ENCODE assay signal across 16 cellular contexts in genomic region chr9:86838883-86839497, GRCh38.
"Had no signal": no experiment of that assay in that cellular context is flagged by ENCODE, and none has a peak within 500 bp of the region (broad histone marks: within the 10 kb centered on the region; RNA-seq: fewer than 3 reads in every experiment).

No MANE protein-coding gene starts in this region.

- H3K36me3 Mint-ChIP-seq: activated naive CD4-positive, alpha-beta T cell treated with anti-CD3 and anti-CD28 coated beads, Interleukin-2, amount 10 ng/mL, durations not matched to agents 7 days and 5 days; mesothelial cell of epicardium had no signal

- H3K27me3 ChIP-seq: colonic mucosa, spleen, upper lobe of right lung had no signal

- H3K27ac Mint-ChIP-seq: activated naive CD4-positive, alpha-beta T cell treated with anti-CD3 and anti-CD28 coated beads, Interleukin-2, amount 10 ng/mL, durations not matched to agents 7 days and 5 days; activated T-helper 17 cell treated with anti-CD3 and anti-CD28 coated beads, Interleukin-2, amount 50 U/mL, for 72 hours; mesothelial cell of epicardium; stimulated activated naive CD8-positive, alpha-beta T cell treated with anti-CD3 and anti-CD28 coated beads, Interleukin-15, amount 100 ng/mL, for 72 hours had no signal

- H3K4me3 Mint-ChIP-seq: activated naive CD4-positive, alpha-beta T cell treated with anti-CD3 and anti-CD28 coated beads, Interleukin-2, amount 10 ng/mL, durations not matched to agents 7 days and 5 days; activated T-helper 17 cell treated with anti-CD3 and anti-CD28 coated beads, Interleukin-2, amount 50 U/mL, for 72 hours; mesothelial cell of epicardium; stimulated activated naive CD8-positive, alpha-beta T cell treated with anti-CD3 and anti-CD28 coated beads, Interleukin-15, amount 100 ng/mL, for 72 hours had no signal

- H3K27me3 Mint-ChIP-seq: activated naive CD4-positive, alpha-beta T cell treated with anti-CD3 and anti-CD28 coated beads, Interleukin-2, amount 10 ng/mL, durations not matched to agents 7 days and 5 days had no signal

- H3K9me3 ChIP-seq: colonic mucosa, spleen, upper lobe of right lung had no signal

- H3K36me3 ChIP-seq: colonic mucosa, spleen, upper lobe of right lung had no signal

- H3K9me3 Mint-ChIP-seq: activated naive CD4-positive, alpha-beta T cell treated with anti-CD3 and anti-CD28 coated beads, Interleukin-2, amount 10 ng/mL, durations not matched to agents 7 days and 5 days; activated T-helper 17 cell treated with anti-CD3 and anti-CD28 coated beads, Interleukin-2, amount 50 U/mL, for 72 hours; mesothelial cell of epicardium; stimulated activated naive CD8-positive, alpha-beta T cell treated with anti-CD3 and anti-CD28 coated beads, Interleukin-15, amount 100 ng/mL, for 72 hours had no signal

- H3K9ac ChIP-seq: parathyroid adenoma had no signal

- H3K4me1 Mint-ChIP-seq: activated naive CD4-positive, alpha-beta T cell treated with anti-CD3 and anti-CD28 coated beads, Interleukin-2, amount 10 ng/mL, durations not matched to agents 7 days and 5 days; activated T-helper 17 cell treated with anti-CD3 and anti-CD28 coated beads, Interleukin-2, amount 50 U/mL, for 72 hours; stimulated activated naive CD8-positive, alpha-beta T cell treated with anti-CD3 and anti-CD28 coated beads, Interleukin-15, amount 100 ng/mL, for 72 hours had no signal

- DNase-seq: activated CD4-positive, CD25-positive, alpha-beta regulatory T cell treated with anti-CD3 and anti-CD28 coated beads, Interleukin-2, amount 50 U/mL, for 72 hours; activated naive CD4-positive, alpha-beta T cell treated with anti-CD3 and anti-CD28 coated beads, Interleukin-2, amount 10 ng/mL, durations not matched to agents 7 days and 5 days; activated T-cell treated with anti-CD3 and anti-CD28 coated beads for 4 hours; caudate nucleus; colonic mucosa; spleen; stimulated activated CD4-positive, alpha-beta T cell treated with anti-CD3 and anti-CD28 coated beads, Interleukin-1b, Interleukin-23, amount 100 ng/mL, for 48 hours; stimulated activated naive CD8-positive, alpha-beta T cell treated with anti-CD3 and anti-CD28 coated beads, Interleukin-15, amount 100 ng/mL, for 72 hours; T1000; upper lobe of right lung had no signal

- H3K4me1 ChIP-seq: colonic mucosa, parathyroid adenoma, spleen, upper lobe of right lung had no signal

- FAIRE-seq: astrocyte had no signal

- H3K27ac ChIP-seq: colonic mucosa, parathyroid adenoma, SK-N-MC, spleen, upper lobe of right lung had no signal

- H3K4me3 ChIP-seq: colonic mucosa, lung, SK-N-MC, spleen, upper lobe of right lung had no signal
